1 cellular context compared by ENCODE assay signal in genomic region chr3:158801696-158802398, GRCh38.
A peak's percentile ranks its signal among the peaks of the same experiment; 100 is the strongest.
TF ChIP-seq lines count a peak whose summit lies in the region.

TSS of gene MFSD1 (plus strand) at chr3:158802054. CDS start at chr3:158802153, 99 bp downstream.

TF ChIP-seq in HepG2, 621 proteins besides CTCF, POLR2A, EP300 and RAD21 (continued from another document and continues in another):
- peak; percentile 87 for TF ChIP-seq GMEB1 (CRISPR knock-in tag; IDR thresholded peaks at IDR 0.05; ENCODE audit: borderline replicate concordance)
- TF ChIP-seq ZSCAN29 (CRISPR knock-in tag; conservative IDR thresholded peaks at IDR 0.05), result no peak
- peak; percentile 70; the same call in 1 of the 2 replicates for TF ChIP-seq ATF7-NPFF (CRISPR knock-in tag; IDR thresholded peaks at IDR 0.05; ENCODE audit: low read depth)
- TF ChIP-seq NBN (conservative IDR thresholded peaks at IDR 0.05), result no peak
- TF ChIP-seq NFRKB (IDR thresholded peaks at IDR 0.05), result no peak
- no peak for TF ChIP-seq ZNF234 (CRISPR knock-in tag; conservative IDR thresholded peaks at IDR 0.05)
- TF ChIP-seq ZMYM4 (CRISPR knock-in tag; IDR thresholded peaks at IDR 0.05), result peak; percentile 93
- peak; percentile 80 for TF ChIP-seq ARID5B (CRISPR knock-in tag; IDR thresholded peaks at IDR 0.05)
- peak; percentile 91 for TF ChIP-seq MXD3 (CRISPR knock-in tag; IDR thresholded peaks at IDR 0.05)
- TF ChIP-seq DNMT1 (CRISPR knock-in tag; IDR thresholded peaks at IDR 0.05), result no peak; the same call in 1 of the 2 replicates
- no peak for TF ChIP-seq RNF219 (CRISPR knock-in tag; IDR thresholded peaks at IDR 0.05)
- no peak for TF ChIP-seq ZNF296 (CRISPR knock-in tag; conservative IDR thresholded peaks at IDR 0.05)
- no peak for TF ChIP-seq SETDB1 (CRISPR knock-in tag; IDR thresholded peaks at IDR 0.05; ENCODE audit: borderline replicate concordance)
- no peak for TF ChIP-seq ZNF546 (CRISPR knock-in tag; conservative IDR thresholded peaks at IDR 0.05)
- peak; percentile 27; the same call in 1 of the 2 replicates for TF ChIP-seq ZNF564 (CRISPR knock-in tag; IDR thresholded peaks at IDR 0.05)
- peak; percentile 95 for TF ChIP-seq TFE3 (CRISPR knock-in tag; IDR thresholded peaks at IDR 0.05)
- TF ChIP-seq KLF11 (CRISPR knock-in tag; IDR thresholded peaks at IDR 0.05), result peak; percentile 77; the same call in 1 of the 2 replicates
- TF ChIP-seq ZBTB7A (CRISPR knock-in tag; IDR thresholded peaks at IDR 0.05), result no peak
- TF ChIP-seq ARNT (IDR thresholded peaks at IDR 0.05), result no peak
- no peak for TF ChIP-seq SRSF4 (IDR thresholded peaks at IDR 0.05; ENCODE audit: low read depth, low read length, poor library complexity, severe bottlenecking)
- TF ChIP-seq ZNF136 (CRISPR knock-in tag; IDR thresholded peaks at IDR 0.05; ENCODE audit: low read depth), result 0 out of 2 replicates have a peak, but pooled peaks have one; percentile 27
- no peak for TF ChIP-seq ZNF563 (CRISPR knock-in tag; IDR thresholded peaks at IDR 0.05)
- peak; percentile 80; the same call in 1 of the 2 replicates for TF ChIP-seq GTF2F1 (IDR thresholded peaks at IDR 0.05; ENCODE audit: low read length)
- no peak for TF ChIP-seq PBX3 (CRISPR knock-in tag; IDR thresholded peaks at IDR 0.05; ENCODE audit: borderline replicate concordance)
- TF ChIP-seq ZNF616 (CRISPR knock-in tag; IDR thresholded peaks at IDR 0.05; ENCODE audit: low read depth), result no peak
- TF ChIP-seq BORCS8-MEF2B (CRISPR knock-in tag; IDR thresholded peaks at IDR 0.05), result peak; percentile 77
- TF ChIP-seq ZNF18 (CRISPR knock-in tag; IDR thresholded peaks at IDR 0.05; ENCODE audit: insufficient replicate concordance), result no peak
- TF ChIP-seq ZNF101 (CRISPR knock-in tag; IDR thresholded peaks at IDR 0.05; ENCODE audit: borderline replicate concordance, low read depth), result no peak
- TF ChIP-seq ZNF720 (CRISPR knock-in tag; IDR thresholded peaks at IDR 0.05), result no peak
- no peak for TF ChIP-seq SP140L (CRISPR knock-in tag; IDR thresholded peaks at IDR 0.05; ENCODE audit: borderline replicate concordance)
- peak; percentile 87 for TF ChIP-seq IRF2 (CRISPR knock-in tag; IDR thresholded peaks at IDR 0.05)
- TF ChIP-seq ZNF597 (CRISPR knock-in tag; IDR thresholded peaks at IDR 0.05), result no peak
- TF ChIP-seq FOSL2 (CRISPR knock-in tag; IDR thresholded peaks at IDR 0.05), result peak; percentile 50; the same call in 1 of the 2 replicates
- peak; percentile 73; the same call in 1 of the 2 replicates for TF ChIP-seq ZNF768 (CRISPR knock-in tag; IDR thresholded peaks at IDR 0.05)
- TF ChIP-seq HOXA3 (CRISPR knock-in tag; IDR thresholded peaks at IDR 0.05), result peak; percentile 90
- TF ChIP-seq NFAT5 (CRISPR knock-in tag; IDR thresholded peaks at IDR 0.05), result no peak; the same call in 1 of the 2 replicates
- peak; percentile 60 for TF ChIP-seq ZBTB14 (CRISPR knock-in tag; IDR thresholded peaks at IDR 0.05)
